ENCODE assay signal across 20 cellular contexts in genomic region chr4:15150636-15151432, GRCh38.
DNase-seq lines count a peak whose midpoint lies in the region; ATAC-seq, FAIRE-seq and TF ChIP-seq lines count a peak whose summit lies in the region.
"Had no signal": no experiment of that assay in that cellular context is flagged by ENCODE, and none has a peak within 500 bp of the region (broad histone marks: within the 10 kb centered on the region; RNA-seq: fewer than 3 reads in every experiment).

No MANE protein-coding gene starts in this region.

- H3K27ac ChIP-seq in ascending aorta (peak overlapping the region; percentile 70 to 75), small intestine (ENCODE audit: low read depth in 1 of 2, low read length in 1 of 2) (no peak overlapping the region)
- H3K27ac ChIP-seq: foreskin keratinocyte, suprapubic skin had no signal

- no peak overlapping the region for H3K4me3 Mint-ChIP-seq in activated CD4-positive, alpha-beta memory T cell treated with anti-CD3 and anti-CD28 coated beads, Interleukin-2, amount 10 ng/mL, durations not matched to agents 7 days and 5 days
- H3K4me3 Mint-ChIP-seq: activated CD4-positive, alpha-beta memory T cell treated with anti-CD3 and anti-CD28 coated beads for 36 hours; endodermal cell had no signal

- WGBS in small intestine, 3 donors = 73 to 83% (median 74%) methylated on average over 3 of the region's 3 CpGs

- peak; percentile 0 for DNase-seq in DMS 273 (lab: John Stamatoyannopoulos, UW; ENCODE audit: unreplicated experiment)
- DNase-seq in DMS 273 treated with DMSO at 0.1 percent for 48 hours (lab: John Stamatoyannopoulos, UW) = no peak
- DNase-seq in ascending aorta (ENCODE audit: low spot score in 2 of 2) = no peak
- peak; percentile 63 for DNase-seq in kidney tubule cell (ENCODE audit: low spot score)
- peak; percentile 29 for DNase-seq in superior temporal gyrus (ENCODE audit: extremely low spot score)
- no peak for DNase-seq in small intestine
- DNase-seq in activated CD4-positive, alpha-beta memory T cell treated with anti-CD3 and anti-CD28 coated beads, Interleukin-2, amount 10 ng/mL, durations not matched to agents 7 days and 5 days = no peak
- DNase-seq: 8988T; activated CD4-positive, alpha-beta memory T cell treated with anti-CD3 and anti-CD28 coated beads for 36 hours; central memory CD4-positive, alpha-beta T cell; DMS79 treated with DMSO at 0.1 percent for 48 hours; NCI-H1694 treated with DMSO at 0.1 percent for 48 hours; NCI-H446; RPMI8226; stimulated activated CD4-positive, alpha-beta T cell treated with anti-CD3 and anti-CD28 coated beads, Interleukin-2, amount 100 ng/mL, for 24 hours had no signal

- H3K4me3 ChIP-seq in ascending aorta (no peak overlapping the region), small intestine (ENCODE audit: low read depth in 1 of 2, low read length in 2 of 2) (no peak overlapping the region)
- H3K4me3 ChIP-seq: suprapubic skin had no signal

- no peak for ATAC-seq in HG03095 (IDR thresholded peaks at IDR 0.05; ENCODE audit: unreplicated experiment)

- intact Hi-C loops in ascending aorta (cut with DNase I) = no loop called here

- H3K27me3 ChIP-seq in ascending aorta (no peaks in the 10 kb centered on the region), small intestine (ENCODE audit: control insufficient read depth in 2 of 2, insufficient read depth in 2 of 2, low read length in 2 of 2) (no peaks in the 10 kb centered on the region)
- H3K27me3 ChIP-seq: suprapubic skin had no signal

- no peak overlapping the region for H3K27ac Mint-ChIP-seq in activated CD4-positive, alpha-beta memory T cell treated with anti-CD3 and anti-CD28 coated beads, Interleukin-2, amount 10 ng/mL, durations not matched to agents 7 days and 5 days
- H3K27ac Mint-ChIP-seq: activated CD4-positive, alpha-beta memory T cell treated with anti-CD3 and anti-CD28 coated beads for 36 hours had no signal

- peaks cover 11 to 19% of the 10 kb centered on the region in 2 donors for H3K4me1 ChIP-seq in ascending aorta
- H3K4me1 ChIP-seq in small intestine (ENCODE audit: control insufficient read depth in 2 of 2, insufficient read depth in 1 of 2, low read depth in 1 of 2, low read length in 1 of 2) = no peaks in the 10 kb centered on the region
- H3K4me1 ChIP-seq: foreskin keratinocyte had no signal

- H3K36me3 ChIP-seq in ascending aorta = no peaks in the 10 kb centered on the region
- no peaks in the 10 kb centered on the region for H3K36me3 ChIP-seq in small intestine (ENCODE audit: control insufficient read depth in 2 of 2, insufficient read depth in 2 of 2, low read length in 2 of 2)
- H3K36me3 ChIP-seq: suprapubic skin had no signal

- no peak for FAIRE-seq in small intestine (lab: Jason Lieb, UNC)
- FAIRE-seq: GM19239 had no signal

- H3K36me3 Mint-ChIP-seq in activated CD4-positive, alpha-beta memory T cell treated with anti-CD3 and anti-CD28 coated beads, Interleukin-2, amount 10 ng/mL, durations not matched to agents 7 days and 5 days (ENCODE audit: low read depth) = no peaks in the 10 kb centered on the region
- H3K36me3 Mint-ChIP-seq: activated CD4-positive, alpha-beta memory T cell treated with anti-CD3 and anti-CD28 coated beads for 36 hours had no signal

- POLR2A ChIA-PET in activated CD4-positive, alpha-beta memory T cell treated with anti-CD3 and anti-CD28 coated beads, Interleukin-2, amount 10 ng/mL, durations not matched to agents 7 days and 5 days (lab: Charles Lee) = no interaction called here

- no peak for TF ChIP-seq CTCF in ascending aorta (IDR thresholded peaks at IDR 0.05)

- H3K27me3 Mint-ChIP-seq in activated CD4-positive, alpha-beta memory T cell treated with anti-CD3 and anti-CD28 coated beads, Interleukin-2, amount 10 ng/mL, durations not matched to agents 7 days and 5 days = no peaks in the 10 kb centered on the region

- no peaks in the 10 kb centered on the region for H3K9me3 Mint-ChIP-seq in activated CD4-positive, alpha-beta memory T cell treated with anti-CD3 and anti-CD28 coated beads, Interleukin-2, amount 10 ng/mL, durations not matched to agents 7 days and 5 days

- H3K4me1 Mint-ChIP-seq in activated CD4-positive, alpha-beta memory T cell treated with anti-CD3 and anti-CD28 coated beads, Interleukin-2, amount 10 ng/mL, durations not matched to agents 7 days and 5 days = peaks cover 2% of the 10 kb centered on the region

- CTCF ChIA-PET in activated CD4-positive, alpha-beta memory T cell treated with anti-CD3 and anti-CD28 coated beads, Interleukin-2, amount 10 ng/mL, durations not matched to agents 7 days and 5 days (lab: Charles Lee) = no interaction called here

- H3K9me3 ChIP-seq in ascending aorta (no peaks in the 10 kb centered on the region), small intestine (ENCODE audit: control insufficient read depth, low read depth) (no peaks in the 10 kb centered on the region)
- H3K9me3 ChIP-seq: suprapubic skin had no signal

Comparison
In these comparisons a context has a peak if more than half of its experiments do, and no peak if none do; other contexts are left out.
1. DNase-seq: peak in DMS 273 (single experiment), kidney tubule cell (single experiment) and superior temporal gyrus (single experiment); none in DMS 273 treated with DMSO at 0.1 percent for 48 hours (single experiment), ascending aorta (0 of 2), small intestine (single experiment) and activated CD4-positive, alpha-beta memory T cell treated with anti-CD3 and anti-CD28 coated beads, Interleukin-2, amount 10 ng/mL, durations not matched to agents 7 days and 5 days (single experiment).
2. H3K27ac ChIP-seq: peak in ascending aorta (2 of 2); none in small intestine (0 of 2).